Comparison of ENCODE assay signal across 11 cellular contexts in the genomic region with DNA sequence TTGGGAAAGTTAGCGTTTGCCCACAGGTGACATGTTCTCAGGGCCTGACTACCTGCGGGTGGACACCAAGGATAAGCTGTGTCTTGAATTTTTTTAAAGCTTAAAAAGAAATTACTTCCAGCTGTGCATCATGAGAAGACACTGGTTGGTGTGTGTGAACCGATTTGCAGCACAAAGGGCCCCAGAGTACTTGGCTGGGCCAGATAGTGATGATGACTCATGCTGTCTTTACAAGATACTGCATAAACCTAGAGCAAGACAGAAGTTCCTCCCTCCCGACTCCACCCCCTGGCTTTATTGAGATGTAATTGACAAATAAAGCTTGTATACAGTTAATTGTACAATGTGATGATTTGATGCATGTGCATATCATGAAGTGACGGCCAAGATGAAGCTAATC.
DNase-seq lines count a peak whose midpoint lies in the region; ATAC-seq and TF ChIP-seq lines count a peak whose summit lies in the region.
"Had no signal": no experiment of that assay in that cellular context is flagged by ENCODE, and none has a peak within 500 bp of the region (broad histone marks: within the 10 kb centered on the region; RNA-seq: fewer than 3 reads in every experiment).

No MANE protein-coding gene starts in this region.

- no peaks in the 10 kb centered on the region for H3K9me3 ChIP-seq in BE2C
- H3K9me3 ChIP-seq in mesenchymal stem cell (ENCODE audit: control insufficient read depth, low read length), result peaks cover 8% of the 10 kb centered on the region
- H3K9me3 ChIP-seq in HAP-1, result no peaks in the 10 kb centered on the region

- DNase-seq in BE2C (peak; percentile 49), MV-4-11 (lab: John Stamatoyannopoulos, UW) (peak; percentile 82), dermis blood vessel endothelial cell (peak; percentile 58), mesenchymal stem cell (peak; percentile 96), HAP-1 (ENCODE audit: low spot score in 2 of 2) (no peak), Ammon's horn (ENCODE audit: low spot score) (no peak)
- DNase-seq: activated naive CD4-positive, alpha-beta T cell; DMS79 treated with DMSO at 0.1 percent for 48 hours; NCI-H526 treated with DMSO at 0.1 percent for 48 hours had no signal

- peak overlapping the region; percentile 98 for H2BK120ac ChIP-seq in mesenchymal stem cell (ENCODE audit: low read depth, low read length)

- H3K4me1 ChIP-seq in BE2C, result peaks cover 38% of the 10 kb centered on the region
- peaks cover 15% of the 10 kb centered on the region for H3K4me1 ChIP-seq in mesenchymal stem cell (ENCODE audit: control insufficient read depth, insufficient read depth, low read depth, low read length)
- H3K4me1 ChIP-seq in HAP-1, result no peaks in the 10 kb centered on the region

- no peak overlapping the region for H2BK15ac ChIP-seq in mesenchymal stem cell (ENCODE audit: low read depth, poor library complexity, severe bottlenecking)

- no peak overlapping the region for H2AFZ ChIP-seq in mesenchymal stem cell (ENCODE audit: low read depth, low read length)

- H3K18ac ChIP-seq in mesenchymal stem cell (ENCODE audit: low read depth in 1 of 2, low read length in 2 of 2), result peak overlapping the region; percentile 95 to 99

- H2BK12ac ChIP-seq in mesenchymal stem cell (ENCODE audit: low read length in 2 of 2), result peak overlapping the region; percentile 98 to 100

- WGBS in mesenchymal stem cell, result 26% methylated on average over 4 of the region's 5 CpGs

- peak overlapping the region; percentile 96 for H4K91ac ChIP-seq in mesenchymal stem cell (ENCODE audit: low read length)

- no peak overlapping the region for H3K4me2 ChIP-seq in mesenchymal stem cell (ENCODE audit: low read length, poor library complexity, severe bottlenecking)

- no peak for TF ChIP-seq CTCF in BE2C (IDR thresholded peaks at IDR 0.05; ENCODE audit: low read depth, low read length)

- H3K27me3 ChIP-seq in BE2C, result no peaks in the 10 kb centered on the region
- H3K27me3 ChIP-seq in mesenchymal stem cell (ENCODE audit: control insufficient read depth in 1 of 2, insufficient read depth in 1 of 2, low read length in 2 of 2), result no peaks in the 10 kb centered on the region
- no peaks in the 10 kb centered on the region for H3K27me3 ChIP-seq in HAP-1 (ENCODE audit: low read depth)

- H3K14ac ChIP-seq in mesenchymal stem cell (ENCODE audit: low read length in 2 of 2), result no peak overlapping the region

- peak overlapping the region in 1 of 2 experiments; percentile 28 for H3K23ac ChIP-seq in mesenchymal stem cell (ENCODE audit: low read length in 2 of 2)

- H2BK5ac ChIP-seq in mesenchymal stem cell (ENCODE audit: low read depth, low read length, poor library complexity, severe bottlenecking), result peak overlapping the region; percentile 74

- H3K79me1 ChIP-seq in mesenchymal stem cell (replicated peaks; ENCODE audit: low read length, poor library complexity, severe bottlenecking), result no peaks in the 10 kb centered on the region

- peak overlapping the region; percentile 90 for H2AK5ac ChIP-seq in mesenchymal stem cell (ENCODE audit: low read length, severe bottlenecking)

- H3K36me3 ChIP-seq in BE2C (no peaks in the 10 kb centered on the region), mesenchymal stem cell (ENCODE audit: control insufficient read depth in 1 of 2, insufficient read depth in 2 of 2, low read depth in 1 of 2, low read length in 2 of 2) (no peaks in the 10 kb centered on the region), HAP-1 (replicated peaks) (no peaks in the 10 kb centered on the region)

- peak overlapping the region; percentile 94 for H3K27ac ChIP-seq in mesenchymal stem cell (ENCODE audit: low read length, poor library complexity, severe bottlenecking)

- H3K4ac ChIP-seq in mesenchymal stem cell (ENCODE audit: low read depth in 1 of 2, low read length in 2 of 2), result peak overlapping the region; percentile 79 to 98

- in situ Hi-C loops in HAP-1 (cut with MboI; ENCODE audit: low sequenced_read_pairs), result no loop called here

- peak overlapping the region; percentile 79 for H3K9ac ChIP-seq in mesenchymal stem cell (ENCODE audit: low read length)

- H3K4me3 ChIP-seq in BE2C (ENCODE audit: low read depth, low read length), result no peak overlapping the region
- peak overlapping the region in 1 of 2 experiments; percentile 3 for H3K4me3 ChIP-seq in mesenchymal stem cell (ENCODE audit: insufficient read depth in 1 of 2, low read depth in 1 of 2, low read length in 2 of 2)
- no peak overlapping the region for H3K4me3 ChIP-seq in HAP-1

- H4K8ac ChIP-seq in mesenchymal stem cell (ENCODE audit: low read length), result peak overlapping the region; percentile 33

- no peak for ATAC-seq in HG03175 (IDR thresholded peaks at IDR 0.05; ENCODE audit: unreplicated experiment)
- ATAC-seq in HG02852 (IDR thresholded peaks at IDR 0.05; ENCODE audit: unreplicated experiment), result no peak

Comparison
In these comparisons a context has a peak if more than half of its experiments do, and no peak if none do; other contexts are left out.
1. DNase-seq: peak in BE2C (single experiment), MV-4-11 (single experiment), dermis blood vessel endothelial cell (single experiment) and mesenchymal stem cell (single experiment); none in HAP-1 (0 of 2) and Ammon's horn (single experiment).